8 cellular contexts compared by ENCODE assay signal in the genomic region with DNA sequence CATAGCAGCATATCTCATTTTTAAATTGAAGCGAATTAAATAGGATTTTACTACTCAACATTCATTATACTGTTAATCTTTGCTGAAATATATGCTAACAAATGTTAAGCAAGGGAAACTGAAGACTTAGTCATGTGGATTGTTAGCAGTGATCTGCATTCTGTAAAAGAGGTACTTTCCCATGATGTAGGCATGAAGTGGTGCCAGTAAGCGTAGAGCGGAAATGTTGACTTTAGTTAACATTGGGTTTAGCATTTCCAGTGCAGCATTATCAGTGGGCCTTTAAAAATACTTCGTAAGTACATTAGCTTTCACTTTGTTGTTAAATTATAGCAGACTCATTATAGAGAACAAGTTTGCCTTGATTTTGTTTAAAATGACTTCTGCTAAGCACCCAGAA.
DNase-seq lines count a peak whose midpoint lies in the region; ATAC-seq and TF ChIP-seq lines count a peak whose summit lies in the region.

No MANE protein-coding gene starts in this region.

- ATAC-seq in CD8-positive, alpha-beta T cell: peak; percentile 87
- ATAC-seq in HG03565 (IDR thresholded peaks at IDR 0.05; ENCODE audit: unreplicated experiment) (peak; percentile 53), foreskin keratinocyte (no peak)

- peaks cover 45% of the 10 kb centered on the region for H3K36me3 ChIP-seq in CD8-positive, alpha-beta T cell (ENCODE audit: insufficient read depth, low read length)

- H3K4me1 ChIP-seq in CD8-positive, alpha-beta T cell (ENCODE audit: insufficient read depth, low read length): peaks cover 66% of the 10 kb centered on the region
- no peaks in the 10 kb centered on the region for H3K4me1 ChIP-seq in foreskin keratinocyte

- POLR2A ChIA-PET in CD8-positive, alpha-beta T cell (lab: Charles Lee): interaction anchor here (0.5 to 1.7 kb wide), 6 partner anchors 12 to 237 kb away, joined by 3 to 7 read pairs (median 3); a partner anchor contains a TSS

- peaks cover 86% of the 10 kb centered on the region for H3K4me1 Mint-ChIP-seq in CD8-positive, alpha-beta T cell (ENCODE audit: low read depth)
- H3K4me1 Mint-ChIP-seq in dendritic cell treated with granulocyte-macrophage colony-stimulating factor and Interleukin-4, amounts not matched to agents 40 ng/mL and 50 ng/mL, for 4 days (ENCODE audit: low read depth): no peaks in the 10 kb centered on the region

- H3K27ac ChIP-seq in CD8-positive, alpha-beta T cell (ENCODE audit: low read depth, low read length): peak overlapping the region; percentile 50
- no peak overlapping the region for H3K27ac ChIP-seq in foreskin keratinocyte

- H3K27me3 ChIP-seq in CD8-positive, alpha-beta T cell (ENCODE audit: insufficient read depth, low read length): no peaks in the 10 kb centered on the region
- no peaks in the 10 kb centered on the region for H3K27me3 ChIP-seq in foreskin keratinocyte

- H3K9me3 ChIP-seq in CD8-positive, alpha-beta T cell (ENCODE audit: low read length): no peaks in the 10 kb centered on the region

- no peak for TF ChIP-seq CTCF in CD8-positive, alpha-beta T cell (IDR thresholded peaks at IDR 0.05)
- TF ChIP-seq CTCF in GM20000 (IDR thresholded peaks at IDR 0.05; ENCODE audit: extremely low read depth, missing control alignments) (no peak), foreskin keratinocyte (conservative IDR thresholded peaks at IDR 0.05) (no peak)

- H3K36me3 Mint-ChIP-seq in CD8-positive, alpha-beta T cell: peaks cover 93% of the 10 kb centered on the region
- H3K36me3 Mint-ChIP-seq in dendritic cell treated with granulocyte-macrophage colony-stimulating factor and Interleukin-4, amounts not matched to agents 40 ng/mL and 50 ng/mL, for 4 days (ENCODE audit: low read depth): peaks cover 97% of the 10 kb centered on the region

- H3K4me3 ChIP-seq in CD8-positive, alpha-beta T cell (ENCODE audit: low read depth, low read length): no peak overlapping the region

- peak overlapping the region; percentile 52 for H3K4me3 Mint-ChIP-seq in CD8-positive, alpha-beta T cell
- no peak overlapping the region for H3K4me3 Mint-ChIP-seq in dendritic cell treated with granulocyte-macrophage colony-stimulating factor and Interleukin-4, amounts not matched to agents 40 ng/mL and 50 ng/mL, for 4 days

- DNase-seq in CD8-positive, alpha-beta T cell: peak in 4 of 7 experiments; percentile 24 to 57 (median 36)
- DNase-seq in GM20000 (ENCODE audit: low spot score) (peak; percentile 39), GF-D8 (lab: John Stamatoyannopoulos, UW) (no peak), foreskin keratinocyte (no peak), DMS 273 (lab: John Stamatoyannopoulos, UW; ENCODE audit: unreplicated experiment) (no peak)
- DNase-seq in stimulated activated naive CD4-positive, alpha-beta T cell treated with Interleukin-2 at 50 U/mL for 16 hours (lab: John Stamatoyannopoulos, UW): peak; percentile 15

- H3K27ac Mint-ChIP-seq in CD8-positive, alpha-beta T cell: peak overlapping the region; percentile 89
- peak overlapping the region; percentile 17 for H3K27ac Mint-ChIP-seq in dendritic cell treated with granulocyte-macrophage colony-stimulating factor and Interleukin-4, amounts not matched to agents 40 ng/mL and 50 ng/mL, for 4 days

- intact Hi-C loops in CD8-positive, alpha-beta T cell (cut with DNase I, micrococcal nuclease): loop anchor here in 1 of 2 experiments (1.0 to 5.0 kb wide), 3 partner anchors 11 to 37 kb away; no protein-coding TSS in a partner anchor
- intact Hi-C loops in dendritic cell treated with granulocyte-macrophage colony-stimulating factor and Interleukin-4, amounts not matched to agents 40 ng/mL and 50 ng/mL, for 4 days (cut with micrococcal nuclease): no loop called here

- H3K27me3 Mint-ChIP-seq in CD8-positive, alpha-beta T cell (ENCODE audit: low read depth): no peaks in the 10 kb centered on the region
- no peaks in the 10 kb centered on the region for H3K27me3 Mint-ChIP-seq in dendritic cell treated with granulocyte-macrophage colony-stimulating factor and Interleukin-4, amounts not matched to agents 40 ng/mL and 50 ng/mL, for 4 days

- no peaks in the 10 kb centered on the region for H3K9me3 Mint-ChIP-seq in CD8-positive, alpha-beta T cell
- peaks cover 6% of the 10 kb centered on the region for H3K9me3 Mint-ChIP-seq in dendritic cell treated with granulocyte-macrophage colony-stimulating factor and Interleukin-4, amounts not matched to agents 40 ng/mL and 50 ng/mL, for 4 days

- CTCF ChIA-PET in CD8-positive, alpha-beta T cell (lab: Charles Lee): interaction anchor here (1.1 to 1.9 kb wide), 3 partner anchors 12 to 230 kb away, joined by 3 to 8 read pairs (median 3); no protein-coding TSS in a partner anchor

Comparison
In these comparisons a context has a peak if more than half of its experiments do, and no peak if none do; other contexts are left out.
1. DNase-seq: peak in CD8-positive, alpha-beta T cell (4 of 7), GM20000 (single experiment) and stimulated activated naive CD4-positive, alpha-beta T cell treated with Interleukin-2 at 50 U/mL for 16 hours (single experiment); none in GF-D8 (single experiment), foreskin keratinocyte (0 of 2) and DMS 273 (single experiment).